Comparison of ENCODE assay signal across 16 cellular contexts in genomic region chr7:111388912-111389311, GRCh38.
DNase-seq lines count a peak whose midpoint lies in the region; ATAC-seq and TF ChIP-seq lines count a peak whose summit lies in the region.
"Had no signal": no experiment of that assay in that cellular context is flagged by ENCODE, and none has a peak within 500 bp of the region (broad histone marks: within the 10 kb centered on the region; RNA-seq: fewer than 3 reads in every experiment).

No MANE protein-coding gene starts in this region.

- no peaks in the 10 kb centered on the region for H3K79me1 ChIP-seq in mesendoderm (ENCODE audit: low read length)

- H3K27ac ChIP-seq in mesendoderm (ENCODE audit: low read depth, low read length) (no peak overlapping the region), brain microvascular endothelial cell (no peak overlapping the region)
- H3K27ac ChIP-seq: spleen, upper lobe of left lung had no signal

- peaks cover 3 to 6% (median 4%) of the 10 kb centered on the region in 4 donors for H3K4me1 Mint-ChIP-seq in naive thymus-derived CD8-positive, alpha-beta T cell
- H3K4me1 Mint-ChIP-seq: activated CD4-positive, alpha-beta T cell treated with anti-CD3 and anti-CD28 coated beads for 36 hours; T-cell had no signal

- CTCF ChIA-PET in GM10248 (lab: Yijun Ruan, JAX) = no interaction called here

- DNase-seq in GM10248 (ENCODE audit: extremely low spot score) = peak; percentile 8
- DNase-seq in mesendoderm = no peak
- DNase-seq in naive thymus-derived CD8-positive, alpha-beta T cell = no peak
- no peak for DNase-seq in brain microvascular endothelial cell
- DNase-seq: activated CD4-positive, alpha-beta T cell treated with anti-CD3 and anti-CD28 coated beads for 36 hours; activated T-cell treated with anti-CD3 and anti-CD28 coated beads, Interleukin-2, amount 50 U/mL, for 48 hours; amygdala; H9; NCI-H345; spleen; T-cell; upper lobe of left lung had no signal

- H3K9me3 Mint-ChIP-seq in naive thymus-derived CD8-positive, alpha-beta T cell = peaks cover 0 to 18% (median 2%) of the 10 kb centered on the region in 9 donors
- H3K9me3 Mint-ChIP-seq: H9 had no signal

- no peaks in the 10 kb centered on the region for H3K27me3 ChIP-seq in mesendoderm (ENCODE audit: insufficient read depth, low read length, poor library complexity)
- no peaks in the 10 kb centered on the region for H3K27me3 ChIP-seq in brain microvascular endothelial cell (replicated peaks)
- H3K27me3 ChIP-seq: spleen, upper lobe of left lung had no signal

- H3K4me3 Mint-ChIP-seq in naive thymus-derived CD8-positive, alpha-beta T cell = no peak overlapping the region
- H3K4me3 Mint-ChIP-seq: activated CD4-positive, alpha-beta T cell treated with anti-CD3 and anti-CD28 coated beads for 36 hours; H9; T-cell had no signal

- H3K9ac ChIP-seq in mesendoderm (ENCODE audit: low read length) = no peak overlapping the region

- no peak overlapping the region for H4K8ac ChIP-seq in mesendoderm (ENCODE audit: low read depth, low read length)

- H2AK5ac ChIP-seq in mesendoderm (ENCODE audit: low read length) = no peak overlapping the region

- H3K18ac ChIP-seq in mesendoderm (ENCODE audit: low read length) = no peak overlapping the region

- ATAC-seq in GM19328 (IDR thresholded peaks at IDR 0.05; ENCODE audit: unreplicated experiment) (peak; percentile 80), HG02610 (IDR thresholded peaks at IDR 0.05; ENCODE audit: unreplicated experiment) (peak; percentile 91), HG03354 (IDR thresholded peaks at IDR 0.05; ENCODE audit: poor library complexity, severe bottlenecking, unreplicated experiment) (peak; percentile 70), GM19455 (IDR thresholded peaks at IDR 0.05; ENCODE audit: unreplicated experiment) (no peak)
- no peak for ATAC-seq in naive thymus-derived CD8-positive, alpha-beta T cell
- ATAC-seq: activated CD4-positive, alpha-beta T cell treated with anti-CD3 and anti-CD28 coated beads for 36 hours; T-cell had no signal

- TF ChIP-seq CTCF in GM10248 (IDR thresholded peaks at IDR 0.05; ENCODE audit: control extremely low read depth, extremely low read depth, low read depth, missing control alignments) (no peak), brain microvascular endothelial cell (IDR thresholded peaks at IDR 0.05; ENCODE audit: low read depth, low read length, missing control alignments) (no peak)

- H3K36me3 Mint-ChIP-seq in naive thymus-derived CD8-positive, alpha-beta T cell = peaks cover 5 to 36% (median 34%) of the 10 kb centered on the region in 3 donors

- no peak overlapping the region for H4K5ac ChIP-seq in mesendoderm (ENCODE audit: low read length)

- H2BK120ac ChIP-seq in mesendoderm (ENCODE audit: low read depth, low read length) = no peak overlapping the region

- H3K27ac Mint-ChIP-seq in naive thymus-derived CD8-positive, alpha-beta T cell = no peak overlapping the region
- H3K27ac Mint-ChIP-seq: activated CD4-positive, alpha-beta T cell treated with anti-CD3 and anti-CD28 coated beads for 36 hours; H9; T-cell had no signal

- H3K4me1 ChIP-seq in mesendoderm (ENCODE audit: control insufficient read depth, low read depth, low read length) = no peaks in the 10 kb centered on the region
- H3K4me1 ChIP-seq: spleen had no signal

- H3K23ac ChIP-seq in mesendoderm (ENCODE audit: low read length) = no peak overlapping the region

- POLR2A ChIA-PET in GM10248 (lab: Yijun Ruan, JAX) = no interaction called here
- POLR2A ChIA-PET in naive thymus-derived CD8-positive, alpha-beta T cell (lab: Charles Lee) = no interaction called here

- no peak overlapping the region for H3K4ac ChIP-seq in mesendoderm (ENCODE audit: low read depth, low read length)

- no peaks in the 10 kb centered on the region for H3K79me2 ChIP-seq in mesendoderm (ENCODE audit: control insufficient read depth, insufficient read depth, low read length)

- no peak overlapping the region for H3K56ac ChIP-seq in mesendoderm (ENCODE audit: low read length)

- no peaks in the 10 kb centered on the region for H3K36me3 ChIP-seq in mesendoderm (ENCODE audit: control insufficient read depth, insufficient read depth, low read length)
- H3K36me3 ChIP-seq in brain microvascular endothelial cell (replicated peaks) = no peaks in the 10 kb centered on the region
- H3K36me3 ChIP-seq: spleen, upper lobe of left lung had no signal

- H2BK5ac ChIP-seq in mesendoderm (ENCODE audit: low read length) = no peak overlapping the region

- H3K4me3 ChIP-seq in mesendoderm (ENCODE audit: low read length) (no peak overlapping the region), brain microvascular endothelial cell (ENCODE audit: low read depth, low read length) (no peak overlapping the region)
- H3K4me3 ChIP-seq: spleen, upper lobe of left lung had no signal

- no CpG with 5 or more reads among the region's 2 CpGs for WGBS in mesendoderm (ENCODE audit: extremely low coverage, insufficient coverage, low lambda C conversion rate)

- no peak overlapping the region for H2BK15ac ChIP-seq in mesendoderm (replicated peaks; ENCODE audit: low read depth)

- in situ Hi-C loops in brain microvascular endothelial cell (cut with HindIII; ENCODE audit: low pct_ligation_motif_present, low sequenced_read_pairs) = no loop called here

- H3K4me2 ChIP-seq in mesendoderm (ENCODE audit: low read length) = no peak overlapping the region

- no peaks in the 10 kb centered on the region for H3K27me3 Mint-ChIP-seq in naive thymus-derived CD8-positive, alpha-beta T cell
- H3K27me3 Mint-ChIP-seq: activated CD4-positive, alpha-beta T cell treated with anti-CD3 and anti-CD28 coated beads for 36 hours; T-cell had no signal

Comparison
In these comparisons a context has a peak if more than half of its experiments do, and no peak if none do; other contexts are left out.
1. ATAC-seq: peak in GM19328 (single experiment), HG02610 (single experiment) and HG03354 (single experiment); none in naive thymus-derived CD8-positive, alpha-beta T cell (0 of 2) and GM19455 (single experiment).